In genomic region chr10:95809370-95810197, GRCh38 we compare ENCODE assay signal across 15 cellular contexts. TPM values are rescaled to one million over a fixed set of nuclear protein-coding genes. Genes with fewer than 3 reads are reported as not detected.
A peak's percentile ranks its signal among the peaks of the same experiment; 100 is the strongest.
DNase-seq lines count a peak whose midpoint lies in the region; ATAC-seq and TF ChIP-seq lines count a peak whose summit lies in the region.
"Had no signal": no experiment of that assay in that cellular context is flagged by ENCODE, and none has a peak within 500 bp of the region (broad histone marks: within the 10 kb centered on the region; RNA-seq: fewer than 3 reads in every experiment).

No MANE protein-coding gene starts in this region.

- H2AK5ac ChIP-seq in mesenchymal stem cell (ENCODE audit: low read length, severe bottlenecking), result no peak overlapping the region

- ATAC-seq in GM18505 (IDR thresholded peaks at IDR 0.05; ENCODE audit: unreplicated experiment), result no peak

- TF ChIP-seq CTCF in BE2C (IDR thresholded peaks at IDR 0.05; ENCODE audit: low read depth, low read length), result no peak
- TF ChIP-seq CTCF in tibial artery (IDR thresholded peaks at IDR 0.05), result no peak

- H3K27ac ChIP-seq in mesenchymal stem cell (ENCODE audit: low read length, poor library complexity, severe bottlenecking), result no peak overlapping the region
- peak overlapping the region; percentile 34 to 39 for H3K27ac ChIP-seq in tibial artery
- H3K27ac ChIP-seq: 22Rv1; BLaER1 treated with 17β-estradiol and CSF1 and Interleukin-3, amounts not matched to agents 10 nM and 100 nM had no signal

- no peaks in the 10 kb centered on the region for H3K27me3 ChIP-seq in BE2C
- no peaks in the 10 kb centered on the region for H3K27me3 ChIP-seq in mesenchymal stem cell (ENCODE audit: control insufficient read depth in 1 of 2, insufficient read depth in 1 of 2, low read length in 2 of 2)
- H3K27me3 ChIP-seq in tibial artery, result no peaks in the 10 kb centered on the region
- H3K27me3 ChIP-seq: BLaER1 treated with 17β-estradiol and CSF1 and Interleukin-3, amounts not matched to agents 10 nM and 100 nM had no signal

- H3K14ac ChIP-seq in mesenchymal stem cell (ENCODE audit: low read length in 2 of 2), result no peak overlapping the region

- WGBS in mesenchymal stem cell, result 97% methylated on average over 59 of the region's 64 CpGs

- no peak overlapping the region for H2AFZ ChIP-seq in mesenchymal stem cell (ENCODE audit: low read depth, low read length)

- H3K79me1 ChIP-seq in mesenchymal stem cell (replicated peaks; ENCODE audit: low read length, poor library complexity, severe bottlenecking), result no peaks in the 10 kb centered on the region

- H3K4ac ChIP-seq in mesenchymal stem cell (ENCODE audit: low read depth in 1 of 2, low read length in 2 of 2), result no peak overlapping the region

- no peak overlapping the region for H3K4me3 ChIP-seq in BE2C (ENCODE audit: low read depth, low read length)
- H3K4me3 ChIP-seq in mesenchymal stem cell (ENCODE audit: insufficient read depth in 1 of 2, low read depth in 1 of 2, low read length in 2 of 2), result no peak overlapping the region
- no peak overlapping the region for H3K4me3 ChIP-seq in tibial artery
- H3K4me3 ChIP-seq: BLaER1 treated with 17β-estradiol and CSF1 and Interleukin-3, amounts not matched to agents 10 nM and 100 nM; HAP-1 had no signal

- no peak overlapping the region for H2BK12ac ChIP-seq in mesenchymal stem cell (ENCODE audit: low read length in 2 of 2)

- H3K36me3 ChIP-seq in BE2C, result no peaks in the 10 kb centered on the region
- H3K36me3 ChIP-seq in mesenchymal stem cell (ENCODE audit: control insufficient read depth in 1 of 2, insufficient read depth in 2 of 2, low read depth in 1 of 2, low read length in 2 of 2), result peaks cover 0 to 6% of the 10 kb centered on the region in 2 experiments
- H3K36me3 ChIP-seq in tibial artery, result no peaks in the 10 kb centered on the region
- H3K36me3 ChIP-seq: HAP-1 had no signal

- intact Hi-C loops in tibial artery (cut with DNase I; ENCODE audit: low total_unique reads), result no loop called here

- H3K4me1 ChIP-seq in BE2C (no peaks in the 10 kb centered on the region), mesenchymal stem cell (ENCODE audit: control insufficient read depth, insufficient read depth, low read depth, low read length) (peaks cover 2% of the 10 kb centered on the region), tibial artery (peaks cover 0 to 58% (median 19%) of the 10 kb centered on the region in 4 donors)
- H3K4me1 ChIP-seq: HAP-1 had no signal

- no peak overlapping the region for H3K18ac ChIP-seq in mesenchymal stem cell (ENCODE audit: low read depth in 1 of 2, low read length in 2 of 2)

- no peak overlapping the region for H3K4me2 ChIP-seq in mesenchymal stem cell (ENCODE audit: low read length, poor library complexity, severe bottlenecking)
- H3K4me2 ChIP-seq: BLaER1 treated with 17β-estradiol and CSF1 and Interleukin-3, amounts not matched to agents 10 nM and 100 nM had no signal

- H3K9ac ChIP-seq in mesenchymal stem cell (ENCODE audit: low read length), result no peak overlapping the region
- H3K9ac ChIP-seq: BLaER1 treated with 17β-estradiol and CSF1 and Interleukin-3, amounts not matched to agents 10 nM and 100 nM had no signal

- H2BK5ac ChIP-seq in mesenchymal stem cell (ENCODE audit: low read depth, low read length, poor library complexity, severe bottlenecking), result no peak overlapping the region

- H2BK120ac ChIP-seq in mesenchymal stem cell (ENCODE audit: low read depth, low read length), result no peak overlapping the region

- TF ChIP-seq POLR2A in GM18505 (IDR thresholded peaks at IDR 0.05; ENCODE audit: borderline replicate concordance, extremely low read depth, insufficient read depth, insufficient read length), result no peak

- no peak overlapping the region for H4K91ac ChIP-seq in mesenchymal stem cell (ENCODE audit: low read length)

- H4K8ac ChIP-seq in mesenchymal stem cell (ENCODE audit: low read length), result no peak overlapping the region

- H3K23ac ChIP-seq in mesenchymal stem cell (ENCODE audit: low read length in 2 of 2), result no peak overlapping the region

- H3K9me3 ChIP-seq in BE2C (no peaks in the 10 kb centered on the region), mesenchymal stem cell (ENCODE audit: control insufficient read depth, low read length) (no peaks in the 10 kb centered on the region), tibial artery (no peaks in the 10 kb centered on the region)
- H3K9me3 ChIP-seq: HAP-1 had no signal

- peak; percentile 12 for DNase-seq in activated gamma-delta T cell (lab: John Stamatoyannopoulos, UW)
- no peak for DNase-seq in activated gamma-delta T cell treated with Interleukin-2 at 50 U/mL for 16 hours
- peak; percentile 3 for DNase-seq in BE2C
- DNase-seq in mesenchymal stem cell, result no peak
- no peak for DNase-seq in tibial artery
- no peak for DNase-seq in stimulated activated CD4-positive, alpha-beta T cell treated with anti-CD3 and anti-CD28 coated beads, Interleukin-1b, Interleukin-23, amount 100 ng/mL, for 48 hours
- DNase-seq: CD4-positive, alpha-beta T cell; DMS 273 treated with DMSO at 0.1 percent for 48 hours; DMS79; GF-D8; GOT3 had no signal

- peak overlapping the region; percentile 40 for H2BK15ac ChIP-seq in mesenchymal stem cell (ENCODE audit: low read depth, poor library complexity, severe bottlenecking)

RNA-seq across cellular contexts. Expression of gene ENTPD1, which starts 53.6 kb away (rescaled TPM):
- polyA plus RNA-seq in BE2C (2012; ENCODE audit: insufficient read depth, insufficient read length, low read depth), result 3.8 TPM
- 7.0 TPM for polyA plus RNA-seq in mesenchymal stem cell (2013, experiment 1 of 2)
- 6.8 TPM for polyA plus RNA-seq in mesenchymal stem cell (2013, experiment 2 of 2)

Comparison
In these comparisons a context has a peak if more than half of its experiments do, and no peak if none do; other contexts are left out.
1. DNase-seq: peak in activated gamma-delta T cell (single experiment) and BE2C (single experiment); none in activated gamma-delta T cell treated with Interleukin-2 at 50 U/mL for 16 hours (single experiment), mesenchymal stem cell (single experiment), tibial artery (0 of 2) and stimulated activated CD4-positive, alpha-beta T cell treated with anti-CD3 and anti-CD28 coated beads, Interleukin-1b, Interleukin-23, amount 100 ng/mL, for 48 hours (single experiment).